Comparison of ENCODE assay signal across 8 cellular contexts in genomic region chr1:27402349-27402754, GRCh38. TPM values are rescaled to one million over a fixed set of nuclear protein-coding genes. Genes with fewer than 3 reads are reported as not detected.
DNase-seq lines count a peak whose midpoint lies in the region; ATAC-seq and TF ChIP-seq lines count a peak whose summit lies in the region.

No MANE protein-coding gene starts in this region.

- H3K4me1 Mint-ChIP-seq in brain, result peaks cover 85% of the 10 kb centered on the region

- peak overlapping the region; percentile 33 to 98 (median 91) for H3K27ac Mint-ChIP-seq in brain

- no peaks in the 10 kb centered on the region for H3K27me3 ChIP-seq in HUES48 (ENCODE audit: control insufficient read depth, insufficient read depth, low read length)

- peaks cover 0 to 2% (median 0%) of the 10 kb centered on the region in 5 experiments for H3K9me3 Mint-ChIP-seq in brain

- H3K4me3 Mint-ChIP-seq in brain, result no peak overlapping the region

- H3K27me3 Mint-ChIP-seq in brain, result no peaks in the 10 kb centered on the region

- peaks cover 55% of the 10 kb centered on the region for H3K4me1 ChIP-seq in HUES48 (ENCODE audit: control insufficient read depth, insufficient read depth, low read length)

- DNase-seq in COR-L47 (lab: John Stamatoyannopoulos, UW) (peak; percentile 24), islet precursor cell (peak; percentile 76), NCI-H1930 (lab: John Stamatoyannopoulos, UW) (no peak)
- DNase-seq in activated CD4-positive, CD25-positive, alpha-beta regulatory T cell treated with anti-CD3 and anti-CD28 coated beads, Interleukin-2, amount 50 U/mL, for 72 hours, result no peak

- H3K36me3 ChIP-seq in HUES48 (ENCODE audit: control insufficient read depth, insufficient read depth, low read length), result peaks cover 8% of the 10 kb centered on the region

- no peaks in the 10 kb centered on the region for H3K9me3 ChIP-seq in HUES48 (ENCODE audit: control insufficient read depth, insufficient read depth, low read length)

- H3K4me3 ChIP-seq in HUES48 (ENCODE audit: low read depth, low read length), result no peak overlapping the region
- no peak overlapping the region for H3K4me3 ChIP-seq in skin epidermis

- no peak overlapping the region for H3K9ac ChIP-seq in HUES48 (ENCODE audit: low read depth, low read length)

- no peak for ATAC-seq in GM21381 (IDR thresholded peaks at IDR 0.05; ENCODE audit: unreplicated experiment)

- H3K36me3 Mint-ChIP-seq in brain, result peaks cover 3% of the 10 kb centered on the region

- peak overlapping the region; percentile 69 for H3K27ac ChIP-seq in HUES48 (ENCODE audit: low read depth, low read length)
- H3K27ac ChIP-seq in skin epidermis, result peak overlapping the region in 19 of 21 experiments; percentile 39 to 81 (median 76)

- TF ChIP-seq CTCF in brain (conservative IDR thresholded peaks at IDR 0.05), result peak; percentile 28 to 38

RNA-seq across cellular contexts. Expression of gene GPR3, which starts 9.9 kb away (rescaled TPM):
- 2.7 TPM for polyA plus RNA-seq in brain (ENCODE audit: insufficient read depth, low read depth, low replicate concordance)

RNA-seq across cellular contexts. Expression of gene CD164L2, which starts 19.2 kb away (rescaled TPM):
- 2.2 TPM for polyA plus RNA-seq in brain (ENCODE audit: insufficient read depth, low read depth, low replicate concordance)

RNA-seq across cellular contexts. Expression of gene FCN3, which starts 27.7 kb away (rescaled TPM):
- polyA plus RNA-seq in brain (ENCODE audit: insufficient read depth, low read depth, low replicate concordance), result 1.4 TPM

RNA-seq across cellular contexts. Expression of gene MAP3K6, which starts 35.6 kb away (rescaled TPM):
- 6.9 TPM for polyA plus RNA-seq in brain (ENCODE audit: insufficient read depth, low read depth, low replicate concordance)

Comparison
In these comparisons a context has a peak if more than half of its experiments do, and no peak if none do; other contexts are left out.
1. DNase-seq: peak in COR-L47 (single experiment) and islet precursor cell (single experiment); none in activated CD4-positive, CD25-positive, alpha-beta regulatory T cell treated with anti-CD3 and anti-CD28 coated beads, Interleukin-2, amount 50 U/mL, for 72 hours (single experiment) and NCI-H1930 (0 of 2).